Comparison of ENCODE assay signal across 1 cellular context in genomic region chr15:39873978-39874377, GRCh38.
TF ChIP-seq lines count a peak whose summit lies in the region.

No MANE protein-coding gene starts in this region.

TF ChIP-seq in GM12878, 131 proteins besides CTCF, POLR2A, EP300 and RAD21 (continued from another document):
- TF ChIP-seq, protein P1, sequence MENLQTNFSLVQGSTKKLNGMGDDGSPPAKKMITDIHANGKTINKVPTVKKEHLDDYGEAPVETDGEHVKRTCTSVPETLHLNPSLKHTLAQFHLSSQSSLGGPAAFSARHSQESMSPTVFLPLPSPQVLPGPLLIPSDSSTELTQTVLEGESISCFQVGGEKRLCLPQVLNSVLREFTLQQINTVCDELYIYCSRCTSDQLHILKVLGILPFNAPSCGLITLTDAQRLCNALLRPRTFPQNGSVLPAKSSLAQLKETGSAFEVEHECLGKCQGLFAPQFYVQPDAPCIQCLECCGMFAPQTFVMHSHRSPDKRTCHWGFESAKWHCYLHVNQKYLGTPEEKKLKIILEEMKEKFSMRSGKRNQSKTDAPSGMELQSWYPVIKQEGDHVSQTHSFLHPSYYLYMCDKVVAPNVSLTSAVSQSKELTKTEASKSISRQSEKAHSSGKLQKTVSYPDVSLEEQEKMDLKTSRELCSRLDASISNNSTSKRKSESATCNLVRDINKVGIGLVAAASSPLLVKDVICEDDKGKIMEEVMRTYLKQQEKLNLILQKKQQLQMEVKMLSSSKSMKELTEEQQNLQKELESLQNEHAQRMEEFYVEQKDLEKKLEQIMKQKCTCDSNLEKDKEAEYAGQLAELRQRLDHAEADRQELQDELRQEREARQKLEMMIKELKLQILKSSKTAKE (IDR thresholded peaks at IDR 0.05; ENCODE audit: low read depth, poor library complexity, severe bottlenecking) = no peak
- TF ChIP-seq ZNF217 (IDR thresholded peaks at IDR 0.05) (no peak), NR2C2 (IDR thresholded peaks at IDR 0.05; ENCODE audit: borderline replicate concordance, control insufficient read depth, insufficient read length, low read depth) (no peak), EED (IDR thresholded peaks at IDR 0.05; ENCODE audit: low read depth) (peak; percentile 72), MYC (IDR thresholded peaks at IDR 0.05; ENCODE audit: insufficient read depth, insufficient read length, insufficient replicate concordance, low read length, severe bottlenecking) (no peak), HDAC6 (IDR thresholded peaks at IDR 0.05; ENCODE audit: unreplicated experiment) (no peak), FOXM1 (IDR thresholded peaks at IDR 0.05; ENCODE audit: low read depth, low read length) (peak; percentile 51; the same call in 1 of the 2 replicates), CEBPZ (IDR thresholded peaks at IDR 0.05; ENCODE audit: low read depth, low read length) (no peak), CREB1 (IDR thresholded peaks at IDR 0.05; ENCODE audit: low read depth) (peak; percentile 28; the same call in 1 of the 2 replicates), ZBED1 (IDR thresholded peaks at IDR 0.05; ENCODE audit: borderline replicate concordance) (no peak), ETV6 (conservative IDR thresholded peaks at IDR 0.05 in 1 of 2, IDR thresholded peaks at IDR 0.05 in 1 of 2; ENCODE audit: borderline replicate concordance in 1 of 2, low read depth in 1 of 2) (peak in 1 of 2 experiments; percentile 71; a peak in 2 of 4 replicates), DPF2 (IDR thresholded peaks at IDR 0.05) (0 out of 2 replicates have a peak, but pooled peaks have one; percentile 29), GATAD2B (conservative IDR thresholded peaks at IDR 0.05; ENCODE audit: low read depth) (no peak), RUNX3 (IDR thresholded peaks at IDR 0.05; ENCODE audit: low read length) (peak; percentile 60; the same call in 1 of the 2 replicates), ASH2L (IDR thresholded peaks at IDR 0.05; ENCODE audit: borderline replicate concordance, low read depth) (no peak), TCF7 (IDR thresholded peaks at IDR 0.05; ENCODE audit: borderline replicate concordance) (peak; percentile 74; the same call in 1 of the 2 replicates), BCL11A (IDR thresholded peaks at IDR 0.05; ENCODE audit: low read depth, low read length) (peak; percentile 48; the same call in 1 of the 2 replicates), GABPA (IDR thresholded peaks at IDR 0.05; ENCODE audit: low read depth) (peak; percentile 9; the same call in 1 of the 2 replicates), TAF1 (IDR thresholded peaks at IDR 0.05; ENCODE audit: borderline replicate concordance, low read depth, low read length) (no peak), NFYA (IDR thresholded peaks at IDR 0.05; ENCODE audit: borderline replicate concordance, low read depth, low read length) (no peak), SMC3 (IDR thresholded peaks at IDR 0.05; ENCODE audit: borderline replicate concordance, low read length) (no peak), TCF12 (IDR thresholded peaks at IDR 0.05; ENCODE audit: low read depth, low read length) (0 out of 2 replicates have a peak, but pooled peaks have one; percentile 14), JUNB (IDR thresholded peaks at IDR 0.05) (peak; percentile 91), ATF2 (IDR thresholded peaks at IDR 0.05; ENCODE audit: low read length) (no peak), CREM (IDR thresholded peaks at IDR 0.05; ENCODE audit: low read depth) (peak; percentile 73), RAD51 (IDR thresholded peaks at IDR 0.05) (no peak)
- TF ChIP-seq, protein P2, sequence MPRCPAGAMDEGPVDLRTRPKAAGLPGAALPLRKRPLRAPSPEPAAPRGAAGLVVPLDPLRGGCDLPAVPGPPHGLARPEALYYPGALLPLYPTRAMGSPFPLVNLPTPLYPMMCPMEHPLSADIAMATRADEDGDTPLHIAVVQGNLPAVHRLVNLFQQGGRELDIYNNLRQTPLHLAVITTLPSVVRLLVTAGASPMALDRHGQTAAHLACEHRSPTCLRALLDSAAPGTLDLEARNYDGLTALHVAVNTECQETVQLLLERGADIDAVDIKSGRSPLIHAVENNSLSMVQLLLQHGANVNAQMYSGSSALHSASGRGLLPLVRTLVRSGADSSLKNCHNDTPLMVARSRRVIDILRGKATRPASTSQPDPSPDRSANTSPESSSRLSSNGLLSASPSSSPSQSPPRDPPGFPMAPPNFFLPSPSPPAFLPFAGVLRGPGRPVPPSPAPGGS (IDR thresholded peaks at IDR 0.05; ENCODE audit: borderline replicate concordance, insufficient read depth, low read depth, low read length, poor library complexity, severe bottlenecking) = no peak
- TF ChIP-seq, protein P3, sequence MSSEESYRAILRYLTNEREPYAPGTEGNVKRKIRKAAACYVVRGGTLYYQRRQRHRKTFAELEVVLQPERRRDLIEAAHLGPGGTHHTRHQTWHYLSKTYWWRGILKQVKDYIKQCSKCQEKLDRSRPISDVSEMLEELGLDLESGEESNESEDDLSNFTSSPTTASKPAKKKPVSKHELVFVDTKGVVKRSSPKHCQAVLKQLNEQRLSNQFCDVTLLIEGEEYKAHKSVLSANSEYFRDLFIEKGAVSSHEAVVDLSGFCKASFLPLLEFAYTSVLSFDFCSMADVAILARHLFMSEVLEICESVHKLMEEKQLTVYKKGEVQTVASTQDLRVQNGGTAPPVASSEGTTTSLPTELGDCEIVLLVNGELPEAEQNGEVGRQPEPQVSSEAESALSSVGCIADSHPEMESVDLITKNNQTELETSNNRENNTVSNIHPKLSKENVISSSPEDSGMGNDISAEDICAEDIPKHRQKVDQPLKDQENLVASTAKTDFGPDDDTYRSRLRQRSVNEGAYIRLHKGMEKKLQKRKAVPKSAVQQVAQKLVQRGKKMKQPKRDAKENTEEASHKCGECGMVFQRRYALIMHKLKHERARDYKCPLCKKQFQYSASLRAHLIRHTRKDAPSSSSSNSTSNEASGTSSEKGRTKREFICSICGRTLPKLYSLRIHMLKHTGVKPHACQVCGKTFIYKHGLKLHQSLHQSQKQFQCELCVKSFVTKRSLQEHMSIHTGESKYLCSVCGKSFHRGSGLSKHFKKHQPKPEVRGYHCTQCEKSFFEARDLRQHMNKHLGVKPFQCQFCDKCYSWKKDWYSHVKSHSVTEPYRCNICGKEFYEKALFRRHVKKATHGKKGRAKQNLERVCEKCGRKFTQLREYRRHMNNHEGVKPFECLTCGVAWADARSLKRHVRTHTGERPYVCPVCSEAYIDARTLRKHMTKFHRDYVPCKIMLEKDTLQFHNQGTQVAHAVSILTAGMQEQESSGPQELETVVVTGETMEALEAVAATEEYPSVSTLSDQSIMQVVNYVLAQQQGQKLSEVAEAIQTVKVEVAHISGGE (CRISPR knock-in tag; IDR thresholded peaks at IDR 0.05) = no peak
